29 cellular contexts compared by ENCODE assay signal in the genomic region with DNA sequence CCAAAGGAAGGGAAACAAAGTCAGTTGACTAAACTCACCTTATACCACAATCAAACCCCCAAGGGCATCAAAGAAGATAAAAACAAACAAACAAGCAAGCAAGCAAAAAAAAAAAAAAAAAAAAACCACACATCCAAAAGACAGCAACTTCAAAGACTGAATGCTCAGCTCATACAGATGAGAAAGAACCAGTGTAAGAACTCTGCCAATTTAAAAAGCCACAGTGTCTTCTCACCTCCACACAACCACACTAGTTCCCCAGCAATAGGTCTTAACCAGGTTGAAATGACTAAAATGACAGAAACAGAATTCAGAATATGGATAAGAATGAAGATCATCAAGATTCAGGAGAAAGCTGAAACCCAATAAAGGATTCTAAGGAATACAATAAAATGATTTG.
"Had no signal": no experiment of that assay in that cellular context is flagged by ENCODE, and none has a peak within 500 bp of the region (broad histone marks: within the 10 kb centered on the region; RNA-seq: fewer than 3 reads in every experiment).

No MANE protein-coding gene starts in this region.

- H3K27me3 Mint-ChIP-seq: activated B cell treated with CpG ODN at 0.5 μM for 24 hours; activated CD4-positive, alpha-beta memory T cell treated with anti-CD3 and anti-CD28 coated beads for 36 hours; T-cell had no signal

- H3K27ac Mint-ChIP-seq: activated B cell treated with CpG ODN at 0.5 μM for 24 hours; activated CD4-positive, alpha-beta memory T cell treated with anti-CD3 and anti-CD28 coated beads for 36 hours; activated naive CD4-positive, alpha-beta T cell treated with anti-CD3 and anti-CD28 coated beads for 36 hours; activated naive CD4-positive, alpha-beta T cell treated with anti-CD3 and anti-CD28 coated beads, Interleukin-2, amount 50 U/mL, for 72 hours; activated T-helper 1 cell treated with anti-CD3 and anti-CD28 coated beads, Interleukin-12 subunit alpha, Interleukin-12 subunit beta, Interleukin-2, Interleukin-4 antibody, amounts not matched to agents 30 ng/mL and 10 ng/mL and 1 ng/mL, durations not matched to agents 14 hours and 24 hours and 36 hours; T-cell had no signal

- DNase-seq: activated B cell treated with CpG ODN at 0.5 μM for 24 hours; activated CD4-positive, alpha-beta memory T cell treated with anti-CD3 and anti-CD28 coated beads for 36 hours; activated CD4-positive, alpha-beta T cell treated with anti-CD3 and anti-CD28 coated beads for 4 hours; activated CD4-positive, alpha-beta T cell treated with anti-CD3 and anti-CD28 coated beads, Interleukin-2, amount 50 U/mL, for 1 hour; activated CD4-positive, CD25-positive, alpha-beta regulatory T cell treated with anti-CD3 and anti-CD28 coated beads, Interleukin-2, amount 50 U/mL, for 72 hours; activated gamma-delta T cell treated with Interleukin-2 at 50 U/mL for 16 hours; activated naive CD4-positive, alpha-beta T cell treated with anti-CD3 and anti-CD28 coated beads for 36 hours; activated T-cell treated with anti-CD3 and anti-CD28 coated beads, Interleukin-2, amount 50 U/mL, for 1 hour; amniotic stem cell; aorta; brain microvascular endothelial cell; cerebellar nuclear complex; Karpas-422; KBM-7; NCI-H1105 treated with DMSO at 0.1 percent for 48 hours; NCI-H1436; NCI-H1694; NCI-H1930; NCI-H2081 treated with DMSO at 0.1 percent for 48 hours; NCI-H345; NCI-H524 treated with DMSO at 0.1 percent for 48 hours; PC-9; SIG-M5; T-cell; T-helper 9 cell had no signal

- H3K9me3 Mint-ChIP-seq: activated B cell treated with CpG ODN at 0.5 μM for 24 hours; activated CD4-positive, alpha-beta memory T cell treated with anti-CD3 and anti-CD28 coated beads for 36 hours; activated naive CD4-positive, alpha-beta T cell treated with anti-CD3 and anti-CD28 coated beads for 36 hours; activated T-helper 1 cell treated with anti-CD3 and anti-CD28 coated beads, Interleukin-12 subunit alpha, Interleukin-12 subunit beta, Interleukin-2, Interleukin-4 antibody, amounts not matched to agents 30 ng/mL and 10 ng/mL and 1 ng/mL, durations not matched to agents 14 hours and 24 hours and 36 hours had no signal

- H3K4me3 Mint-ChIP-seq: activated B cell treated with CpG ODN at 0.5 μM for 24 hours; activated CD4-positive, alpha-beta memory T cell treated with anti-CD3 and anti-CD28 coated beads for 36 hours; activated naive CD4-positive, alpha-beta T cell treated with anti-CD3 and anti-CD28 coated beads for 36 hours; activated T-helper 1 cell treated with anti-CD3 and anti-CD28 coated beads, Interleukin-12 subunit alpha, Interleukin-12 subunit beta, Interleukin-2, Interleukin-4 antibody, amounts not matched to agents 30 ng/mL and 10 ng/mL and 1 ng/mL, durations not matched to agents 14 hours and 24 hours and 36 hours; T-cell had no signal

- ATAC-seq: activated naive CD4-positive, alpha-beta T cell treated with anti-CD3 and anti-CD28 coated beads, Interleukin-2, amount 50 U/mL, for 72 hours; Right ventricle myocardium inferior; SK-N-SH treated with all-trans-retinoic acid at 6 μM for 48 hours; T-cell had no signal
